Comparison of ENCODE assay signal across 24 cellular contexts in genomic region chr2:109282360-109282759, GRCh38.
"Had no signal": no experiment of that assay in that cellular context is flagged by ENCODE, and none has a peak within 500 bp of the region (broad histone marks: within the 10 kb centered on the region; RNA-seq: fewer than 3 reads in every experiment).

No MANE protein-coding gene starts in this region.

- H3K4me2 ChIP-seq: smooth muscle cell had no signal

- H3K9me3 ChIP-seq: left ventricle myocardium inferior, lower lobe of right lung, neutrophil, right lobe of liver, suprapubic skin, transverse colon, upper lobe of right lung, uterus had no signal

- DNase-seq: dorsolateral prefrontal cortex; effector CD4-positive, alpha-beta T cell; hypothalamus; immature natural killer cell; islet precursor cell; kidney glomerular epithelial cell; left colon; left ventricle myocardium inferior; lower lobe of right lung; natural killer cell; stimulated activated CD4-positive, alpha-beta T cell treated with anti-CD3 and anti-CD28 coated beads, Interleukin-12 subunit alpha, Interleukin-12 subunit beta, amount 100 ng/mL, for 4 hours; stimulated activated CD4-positive, alpha-beta T cell treated with anti-CD3 and anti-CD28 coated beads, Interleukin-1b, Interleukin-23, amount 100 ng/mL, for 48 hours; stimulated activated CD4-positive, alpha-beta T cell treated with anti-CD3 and anti-CD28 coated beads, Interleukin-4, amount 100 ng/mL, for 24 hours; transverse colon; upper lobe of right lung; uterus had no signal

- H3K27ac ChIP-seq: left ventricle myocardium inferior, lower lobe of right lung, neutrophil, parathyroid adenoma, right lobe of liver, suprapubic skin, transverse colon, upper lobe of right lung, uterus had no signal

- H2AFZ ChIP-seq: parathyroid adenoma had no signal

- H3K27me3 Mint-ChIP-seq: stimulated activated naive CD8-positive, alpha-beta T cell treated with anti-CD3 and anti-CD28 coated beads, Interleukin-15, Interleukin-2, amounts not matched to agents 100 ng/mL and 50 ng/mL, for 24 hours had no signal

- ATAC-seq: left colon; lower lobe of right lung; natural killer cell; right lobe of liver; stimulated activated effector memory CD8-positive, alpha-beta T cell treated with anti-CD3 and anti-CD28 coated beads, Interleukin-12 subunit alpha, Interleukin-12 subunit beta, amount 100 ng/mL, for 72 hours; upper lobe of right lung had no signal

- H3K9ac ChIP-seq: parathyroid adenoma had no signal

- H3K27me3 ChIP-seq: dorsolateral prefrontal cortex, neutrophil, right lobe of liver, suprapubic skin, transverse colon, upper lobe of right lung, uterus had no signal

- H3K4me3 ChIP-seq: dorsolateral prefrontal cortex, left ventricle myocardium inferior, lower lobe of right lung, right lobe of liver, smooth muscle cell, suprapubic skin, transverse colon, upper lobe of right lung, uterus had no signal

- H3K4me1 ChIP-seq: right lobe of liver, uterus had no signal

- H3K27ac Mint-ChIP-seq: immature natural killer cell; progenitor cell of endocrine pancreas; stimulated activated effector memory CD8-positive, alpha-beta T cell treated with anti-CD3 and anti-CD28 coated beads, Interleukin-12 subunit alpha, Interleukin-12 subunit beta, amount 100 ng/mL, for 72 hours; stimulated activated naive CD8-positive, alpha-beta T cell treated with anti-CD3 and anti-CD28 coated beads, Interleukin-15, Interleukin-2, amounts not matched to agents 100 ng/mL and 50 ng/mL, for 24 hours had no signal

- H3K4me3 Mint-ChIP-seq: immature natural killer cell; natural killer cell; stimulated activated effector memory CD8-positive, alpha-beta T cell treated with anti-CD3 and anti-CD28 coated beads, Interleukin-12 subunit alpha, Interleukin-12 subunit beta, amount 100 ng/mL, for 72 hours; stimulated activated naive CD8-positive, alpha-beta T cell treated with anti-CD3 and anti-CD28 coated beads, Interleukin-15, Interleukin-2, amounts not matched to agents 100 ng/mL and 50 ng/mL, for 24 hours had no signal

- H3K36me3 ChIP-seq: left ventricle myocardium inferior, lower lobe of right lung, neutrophil, right lobe of liver, suprapubic skin, transverse colon, upper lobe of right lung, uterus had no signal

- H3K4me1 Mint-ChIP-seq: immature natural killer cell; natural killer cell; stimulated activated effector memory CD8-positive, alpha-beta T cell treated with anti-CD3 and anti-CD28 coated beads, Interleukin-12 subunit alpha, Interleukin-12 subunit beta, amount 100 ng/mL, for 72 hours had no signal

- H3K36me3 Mint-ChIP-seq: immature natural killer cell; natural killer cell; stimulated activated effector memory CD8-positive, alpha-beta T cell treated with anti-CD3 and anti-CD28 coated beads, Interleukin-12 subunit alpha, Interleukin-12 subunit beta, amount 100 ng/mL, for 72 hours had no signal
